In genomic region chrX:15790766-15791380, GRCh38 we compare ENCODE assay signal across 8 cellular contexts. TPM values are rescaled to one million over a fixed set of nuclear protein-coding genes. Genes with fewer than 3 reads are reported as not detected.
A peak's percentile ranks its signal among the peaks of the same experiment; 100 is the strongest.
DNase-seq lines count a peak whose midpoint lies in the region; ATAC-seq and TF ChIP-seq lines count a peak whose summit lies in the region.

No MANE protein-coding gene starts in this region.

- no peaks in the 10 kb centered on the region for H3K9me3 Mint-ChIP-seq in activated T-helper 17 cell treated with anti-CD3 and anti-CD28 coated beads, Interleukin-2, amount 50 U/mL, for 72 hours

- no peak overlapping the region for H3K27ac Mint-ChIP-seq in activated T-helper 17 cell treated with anti-CD3 and anti-CD28 coated beads, Interleukin-2, amount 50 U/mL, for 72 hours

- H3K27ac ChIP-seq in A673 (ENCODE audit: low read depth, low read length, poor library complexity, severe bottlenecking) (peak overlapping the region; percentile 51), iPS-20b (ENCODE audit: low read length) (no peak overlapping the region), substantia nigra (ENCODE audit: low read depth, low read length, poor library complexity, severe bottlenecking) (peak overlapping the region; percentile 76)

- H3K27me3 ChIP-seq in A673 (replicated peaks; ENCODE audit: insufficient read depth, low read depth, low read length, poor library complexity) (no peaks in the 10 kb centered on the region), iPS-20b (ENCODE audit: insufficient read depth, low read length) (no peaks in the 10 kb centered on the region)

- no peak for TF ChIP-seq CTCF in A673 (conservative IDR thresholded peaks at IDR 0.05; ENCODE audit: low read depth, low read length)

- H3K36me3 ChIP-seq in A673 (ENCODE audit: insufficient read depth, low read length, poor library complexity, severe bottlenecking) (no peaks in the 10 kb centered on the region), iPS-20b (ENCODE audit: insufficient read depth, low read depth, low read length) (peaks cover 6% of the 10 kb centered on the region; the same call in 1 of the 2 replicates)

- no peaks in the 10 kb centered on the region for H3K27me3 Mint-ChIP-seq in activated T-helper 17 cell treated with anti-CD3 and anti-CD28 coated beads, Interleukin-2, amount 50 U/mL, for 72 hours

- H3K4me3 ChIP-seq in A673 (ENCODE audit: low read depth, low read length, poor library complexity, severe bottlenecking) (peak overlapping the region; percentile 87), iPS-20b (ENCODE audit: low read length) (peak overlapping the region; percentile 92)

- BruUV-seq in A673 (replicated peaks; lab: Mats Ljungman, UMichigan): TSS peak; percentile 80

- POLR2A ChIA-PET in A673 (lab: Charles Lee; ENCODE audit: low non-redundant PET): interaction anchor here (0.6 kb wide), 1 partner anchor 19 kb away, joined by 4 read pairs; no protein-coding TSS in a partner anchor

- DNase-seq in A673 (ENCODE audit: low spot score): peak; percentile 7
- peak in 3 of 49 donors; percentile 32 to 48 (median 36) for DNase-seq in substantia nigra (lab: John Stamatoyannopoulos, UW)
- no peak for DNase-seq in NCI-H526 treated with DMSO at 0.1 percent for 48 hours (lab: John Stamatoyannopoulos, UW)
- DNase-seq in stimulated activated CD4-positive, alpha-beta T cell treated with anti-CD3 and anti-CD28 coated beads, Interleukin-4, amount 100 ng/mL, for 1 hour: no peak

- CTCF ChIA-PET in A673 (lab: Charles Lee): interaction anchor here (0.5 kb wide), 1 partner anchor 18 kb away, joined by 8 read pairs; no protein-coding TSS in a partner anchor

- no peaks in the 10 kb centered on the region for H3K9me3 ChIP-seq in A673 (ENCODE audit: low read depth, low read length, poor library complexity, severe bottlenecking)
- no peaks in the 10 kb centered on the region for H3K9me3 ChIP-seq in iPS-20b (ENCODE audit: insufficient read depth, low read depth, low read length)

- ATAC-seq in GM18907 (IDR thresholded peaks at IDR 0.05; ENCODE audit: unreplicated experiment): peak; percentile 30
- peak; percentile 37 for ATAC-seq in HG03354 (IDR thresholded peaks at IDR 0.05; ENCODE audit: poor library complexity, severe bottlenecking, unreplicated experiment)
- peak; percentile 1 for ATAC-seq in activated T-helper 17 cell treated with anti-CD3 and anti-CD28 coated beads, Interleukin-2, amount 50 U/mL, for 72 hours (replicated peaks)

- H3K4me1 Mint-ChIP-seq in activated T-helper 17 cell treated with anti-CD3 and anti-CD28 coated beads, Interleukin-2, amount 50 U/mL, for 72 hours: no peaks in the 10 kb centered on the region

- peaks cover 32% of the 10 kb centered on the region for H3K36me3 Mint-ChIP-seq in activated T-helper 17 cell treated with anti-CD3 and anti-CD28 coated beads, Interleukin-2, amount 50 U/mL, for 72 hours (ENCODE audit: low read depth)

- H3K4me1 ChIP-seq in A673 (ENCODE audit: insufficient read depth, low read length, poor library complexity, severe bottlenecking) (peaks cover 7% of the 10 kb centered on the region), iPS-20b (ENCODE audit: insufficient read depth, low read length) (no peaks in the 10 kb centered on the region)

- H3K9ac ChIP-seq in iPS-20b (ENCODE audit: low read depth, low read length): peak overlapping the region; percentile 87; the same call in 1 of the 2 replicates

- intact Hi-C loops in A673 (cut with micrococcal nuclease; ENCODE audit: unreplicated experiment): no loop called here

- no peak overlapping the region for H3K4me3 Mint-ChIP-seq in activated T-helper 17 cell treated with anti-CD3 and anti-CD28 coated beads, Interleukin-2, amount 50 U/mL, for 72 hours

RNA-seq across cellular contexts. Expression of gene ZRSR2, which starts 0.6 kb away (rescaled TPM):
- total RNA-seq in A673 (2021): 16.1 and 18.1 TPM in 2 replicates
- total RNA-seq in activated T-helper 17 cell treated with anti-CD3 and anti-CD28 coated beads, Interleukin-2, amount 50 U/mL, for 72 hours: 10 to 100 TPM; 10.0 to 11.6 TPM

RNA-seq across cellular contexts. Expression of gene CA5B, which starts 52.8 kb away (rescaled TPM):
- 9.4 and 13.2 TPM in 2 replicates for total RNA-seq in A673 (2021)
- total RNA-seq in activated T-helper 17 cell treated with anti-CD3 and anti-CD28 coated beads, Interleukin-2, amount 50 U/mL, for 72 hours: 10 to 100 TPM; 14.5 to 45.9 TPM
